ENCODE assay signal across 18 cellular contexts in genomic region chr15:74664670-74665069, GRCh38. TPM values are rescaled to one million over a fixed set of nuclear protein-coding genes. Genes with fewer than 3 reads are reported as not detected.
DNase-seq lines count a peak whose midpoint lies in the region; ATAC-seq and TF ChIP-seq lines count a peak whose summit lies in the region.
"Had no signal": no experiment of that assay in that cellular context is flagged by ENCODE, and none has a peak within 500 bp of the region (broad histone marks: within the 10 kb centered on the region; RNA-seq: fewer than 3 reads in every experiment).

No MANE protein-coding gene starts in this region.

- POLR2A ChIA-PET in CD8-positive, alpha-beta memory T cell (lab: Charles Lee), result no interaction called here
- POLR2A ChIA-PET in WTC11 (lab: Charles Lee), result no interaction called here

- TF ChIP-seq POLR2A in stomach (IDR thresholded peaks at IDR 0.05) (no peak), testis (IDR thresholded peaks at IDR 0.05) (no peak)

- intact Hi-C loops in stomach (cut with DNase I; ENCODE audit: low total_unique reads) (no loop called here), testis (cut with DNase I; ENCODE audit: low total_unique reads) (no loop called here)
- intact Hi-C loops in activated T-helper 2 cell treated with anti-CD3 and anti-CD28 coated beads, Interferon-gamma antibody, Interleukin-2, Interleukin-4, amounts not matched to agents 10 μg/mL and 5 μg/mL and 100 μg/mL, durations not matched to agents 14 hours and 24 hours and 36 hours (cut with micrococcal nuclease), result no loop called here

- no peaks in the 10 kb centered on the region for H3K4me1 ChIP-seq in CD8-positive, alpha-beta memory T cell (ENCODE audit: insufficient read depth, low read length)
- H3K4me1 ChIP-seq in hepatocyte (ENCODE audit: insufficient read depth) (peaks cover 23% of the 10 kb centered on the region), stomach (peaks cover 22 to 52% (median 32%) of the 10 kb centered on the region in 4 donors), testis (peaks cover 9% of the 10 kb centered on the region)

- 79% methylated on average over 2 of the region's 2 CpGs for WGBS in hepatocyte (ENCODE audit: low lambda C conversion rate, missing lambda C conversion rate)
- WGBS in stomach, 5 donors, result 73 to 84% (median 79%) methylated on average over 2 of the region's 2 CpGs
- WGBS in testis, 2 donors, result 80 to 87% methylated on average over 2 of the region's 2 CpGs

- peaks cover 0 to 40% (median 7%) of the 10 kb centered on the region in 3 donors for H3K36me3 Mint-ChIP-seq in CD8-positive, alpha-beta memory T cell
- H3K36me3 Mint-ChIP-seq in WTC11, result peaks cover 8% of the 10 kb centered on the region
- H3K36me3 Mint-ChIP-seq in activated T-helper 2 cell treated with anti-CD3 and anti-CD28 coated beads, Interferon-gamma antibody, Interleukin-2, Interleukin-4, amounts not matched to agents 10 μg/mL and 5 μg/mL and 100 μg/mL, durations not matched to agents 14 hours and 24 hours and 36 hours (ENCODE audit: low read depth), result peaks cover 19% of the 10 kb centered on the region
- H3K36me3 Mint-ChIP-seq: activated naive CD4-positive, alpha-beta T cell treated with anti-CD3 and anti-CD28 coated beads, Interleukin-2, amount 50 U/mL, for 72 hours had no signal

- H3K27me3 Mint-ChIP-seq in CD8-positive, alpha-beta memory T cell, result no peaks in the 10 kb centered on the region
- no peaks in the 10 kb centered on the region for H3K27me3 Mint-ChIP-seq in WTC11 (ENCODE audit: low read depth)
- H3K27me3 Mint-ChIP-seq in activated T-helper 2 cell treated with anti-CD3 and anti-CD28 coated beads, Interferon-gamma antibody, Interleukin-2, Interleukin-4, amounts not matched to agents 10 μg/mL and 5 μg/mL and 100 μg/mL, durations not matched to agents 14 hours and 24 hours and 36 hours (ENCODE audit: low read depth), result no peaks in the 10 kb centered on the region
- H3K27me3 Mint-ChIP-seq: activated CD4-positive, alpha-beta T cell treated with anti-CD3 and anti-CD28 coated beads, Interleukin-2, amount 10 ng/mL, durations not matched to agents 24 days and 14 days; stimulated activated naive CD8-positive, alpha-beta T cell treated with anti-CD3 and anti-CD28 coated beads, Interleukin-15, Interleukin-2, amounts not matched to agents 100 ng/mL and 50 ng/mL, for 24 hours had no signal

- no peak overlapping the region for H3K4me3 Mint-ChIP-seq in CD8-positive, alpha-beta memory T cell
- no peak overlapping the region for H3K4me3 Mint-ChIP-seq in WTC11
- H3K4me3 Mint-ChIP-seq in activated T-helper 2 cell treated with anti-CD3 and anti-CD28 coated beads, Interferon-gamma antibody, Interleukin-2, Interleukin-4, amounts not matched to agents 10 μg/mL and 5 μg/mL and 100 μg/mL, durations not matched to agents 14 hours and 24 hours and 36 hours (ENCODE audit: low read depth), result no peak overlapping the region
- H3K4me3 Mint-ChIP-seq: activated CD4-positive, alpha-beta T cell treated with anti-CD3 and anti-CD28 coated beads, Interleukin-2, amount 10 ng/mL, durations not matched to agents 24 days and 14 days; stimulated activated naive CD8-positive, alpha-beta T cell treated with anti-CD3 and anti-CD28 coated beads, Interleukin-15, Interleukin-2, amounts not matched to agents 100 ng/mL and 50 ng/mL, for 24 hours had no signal

- H3K36me3 ChIP-seq in CD8-positive, alpha-beta memory T cell (ENCODE audit: insufficient read depth, low read length), result no peaks in the 10 kb centered on the region
- H3K36me3 ChIP-seq in hepatocyte (replicated peaks; ENCODE audit: insufficient read depth, low read depth) (no peaks in the 10 kb centered on the region), stomach (peaks cover 5 to 23% (median 18%) of the 10 kb centered on the region in 4 donors), testis (ENCODE audit: low read depth, missing control alignments) (no peaks in the 10 kb centered on the region)

- H3K79me2 ChIP-seq in hepatocyte, result peaks cover 67% of the 10 kb centered on the region

- peak overlapping the region in 5 of 8 donors; percentile 17 to 80 (median 74) for H3K27ac Mint-ChIP-seq in CD8-positive, alpha-beta memory T cell
- H3K27ac Mint-ChIP-seq in WTC11, result peak overlapping the region; percentile 56; the same call in 1 of the 2 replicates
- no peak overlapping the region for H3K27ac Mint-ChIP-seq in activated T-helper 2 cell treated with anti-CD3 and anti-CD28 coated beads, Interferon-gamma antibody, Interleukin-2, Interleukin-4, amounts not matched to agents 10 μg/mL and 5 μg/mL and 100 μg/mL, durations not matched to agents 14 hours and 24 hours and 36 hours
- H3K27ac Mint-ChIP-seq: activated CD4-positive, alpha-beta T cell treated with anti-CD3 and anti-CD28 coated beads, Interleukin-2, amount 10 ng/mL, durations not matched to agents 24 days and 14 days; activated naive CD4-positive, alpha-beta T cell treated with anti-CD3 and anti-CD28 coated beads, Interleukin-2, amount 50 U/mL, for 72 hours; stimulated activated naive CD8-positive, alpha-beta T cell treated with anti-CD3 and anti-CD28 coated beads, Interleukin-15, Interleukin-2, amounts not matched to agents 100 ng/mL and 50 ng/mL, for 24 hours had no signal

- CTCF ChIA-PET in CD8-positive, alpha-beta memory T cell (lab: Charles Lee), result no interaction called here
- CTCF ChIA-PET in WTC11 (lab: Charles Lee), result interaction anchor here (1.7 to 3.9 kb wide), 3 partner anchors 33 to 106 kb away, joined by 6 to 24 read pairs (median 7); no protein-coding TSS in a partner anchor

- H3K9me3 ChIP-seq in CD8-positive, alpha-beta memory T cell (ENCODE audit: low read length), result no peaks in the 10 kb centered on the region
- no peaks in the 10 kb centered on the region for H3K9me3 ChIP-seq in hepatocyte (ENCODE audit: low read depth)
- H3K9me3 ChIP-seq in stomach, result no peaks in the 10 kb centered on the region
- H3K9me3 ChIP-seq in testis, result no peaks in the 10 kb centered on the region
- H3K9me3 ChIP-seq: MG63, psoas muscle, SJSA1 had no signal

- H4K20me1 ChIP-seq in hepatocyte (ENCODE audit: insufficient read depth, poor library complexity, severe bottlenecking), result peaks cover 6% of the 10 kb centered on the region

- TF ChIP-seq EP300 in stomach (IDR thresholded peaks at IDR 0.05), result no peak

- DNase-seq in CD8-positive, alpha-beta memory T cell, result no peak
- DNase-seq in WTC11 (ENCODE audit: low spot score) (no peak), hepatocyte (ENCODE audit: low spot score) (no peak), stomach (no peak), NCI-H510A treated with DMSO at 0.1 percent for 48 hours (lab: John Stamatoyannopoulos, UW) (no peak), testis (no peak)
- no peak for DNase-seq in activated T-helper 2 cell treated with anti-CD3 and anti-CD28 coated beads, Interferon-gamma antibody, Interleukin-2, Interleukin-4, amounts not matched to agents 10 μg/mL and 5 μg/mL and 100 μg/mL, durations not matched to agents 14 hours and 24 hours and 36 hours (ENCODE audit: low spot score)
- DNase-seq: activated CD4-positive, alpha-beta T cell treated with anti-CD3 and anti-CD28 coated beads, Interleukin-2, amount 10 ng/mL, durations not matched to agents 24 days and 14 days; effector CD8-positive, alpha-beta T cell; NCI-H1694; NCI-H446 treated with DMSO at 0.1 percent for 48 hours; T-helper 9 cell had no signal

- H3K4me1 Mint-ChIP-seq in CD8-positive, alpha-beta memory T cell, result peaks cover 16 to 43% (median 39%) of the 10 kb centered on the region in 3 donors
- peaks cover 4% of the 10 kb centered on the region; the same call in 1 of the 2 replicates for H3K4me1 Mint-ChIP-seq in WTC11
- H3K4me1 Mint-ChIP-seq in activated T-helper 2 cell treated with anti-CD3 and anti-CD28 coated beads, Interferon-gamma antibody, Interleukin-2, Interleukin-4, amounts not matched to agents 10 μg/mL and 5 μg/mL and 100 μg/mL, durations not matched to agents 14 hours and 24 hours and 36 hours (ENCODE audit: low read depth), result no peaks in the 10 kb centered on the region

- peak overlapping the region; percentile 3 for H3K4me2 ChIP-seq in hepatocyte

- no peaks in the 10 kb centered on the region for H3K27me3 ChIP-seq in CD8-positive, alpha-beta memory T cell (ENCODE audit: insufficient read depth, low read length, poor library complexity, severe bottlenecking)
- H3K27me3 ChIP-seq in hepatocyte (no peaks in the 10 kb centered on the region), stomach (no peaks in the 10 kb centered on the region), testis (no peaks in the 10 kb centered on the region)
- H3K27me3 ChIP-seq: MG63, SJSA1 had no signal

- H3K27ac ChIP-seq in CD8-positive, alpha-beta memory T cell (ENCODE audit: low read depth, low read length), result no peak overlapping the region
- H3K27ac ChIP-seq in hepatocyte (peak overlapping the region; percentile 87), stomach (peak overlapping the region in 4 of 5 donors; percentile 27 to 83 (median 68)), testis (peak overlapping the region in 1 of 2 donors; percentile 7)
- H3K27ac ChIP-seq: SJSA1 had no signal

- H3K9me2 ChIP-seq in hepatocyte (replicated peaks; ENCODE audit: insufficient read depth), result no peaks in the 10 kb centered on the region

- H3K4me3 ChIP-seq in CD8-positive, alpha-beta memory T cell (ENCODE audit: low read length), result no peak overlapping the region
- H3K4me3 ChIP-seq in hepatocyte (no peak overlapping the region), stomach (no peak overlapping the region), testis (no peak overlapping the region)
- H3K4me3 ChIP-seq: MG63, psoas muscle, SJSA1 had no signal

- TF ChIP-seq CTCF in WTC11 (IDR thresholded peaks at IDR 0.05) (no peak), hepatocyte (IDR thresholded peaks at IDR 0.05; ENCODE audit: poor library complexity) (no peak), stomach (IDR thresholded peaks at IDR 0.05) (no peak), testis (IDR thresholded peaks at IDR 0.05) (no peak)

- no peak overlapping the region for H2AFZ ChIP-seq in hepatocyte

- ATAC-seq in WTC11 (no peak), HG03469 (IDR thresholded peaks at IDR 0.05; ENCODE audit: unreplicated experiment) (no peak)
- ATAC-seq: activated naive CD4-positive, alpha-beta T cell treated with anti-CD3 and anti-CD28 coated beads, Interleukin-2, amount 50 U/mL, for 72 hours had no signal

- no peaks in the 10 kb centered on the region for H3K9me3 Mint-ChIP-seq in CD8-positive, alpha-beta memory T cell
- H3K9me3 Mint-ChIP-seq in WTC11, result no peaks in the 10 kb centered on the region
- H3K9me3 Mint-ChIP-seq in activated T-helper 2 cell treated with anti-CD3 and anti-CD28 coated beads, Interferon-gamma antibody, Interleukin-2, Interleukin-4, amounts not matched to agents 10 μg/mL and 5 μg/mL and 100 μg/mL, durations not matched to agents 14 hours and 24 hours and 36 hours, result no peaks in the 10 kb centered on the region
- H3K9me3 Mint-ChIP-seq: activated CD4-positive, alpha-beta T cell treated with anti-CD3 and anti-CD28 coated beads, Interleukin-2, amount 10 ng/mL, durations not matched to agents 24 days and 14 days; activated naive CD4-positive, alpha-beta T cell treated with anti-CD3 and anti-CD28 coated beads, Interleukin-2, amount 50 U/mL, for 72 hours; stimulated activated naive CD8-positive, alpha-beta T cell treated with anti-CD3 and anti-CD28 coated beads, Interleukin-15, Interleukin-2, amounts not matched to agents 100 ng/mL and 50 ng/mL, for 24 hours had no signal

RNA-seq across cellular contexts. Expression of gene EDC3, which starts 31.2 kb away (rescaled TPM):
- total RNA-seq in CD8-positive, alpha-beta memory T cell, result 10 to 100 TPM; 50.9 to 52.0 TPM
- 29.9 TPM for polyA plus RNA-seq in CD8-positive, alpha-beta memory T cell
- total RNA-seq in WTC11 (2021) (45.6 to 54.7 TPM (median 50.6 TPM) in 3 replicates), hepatocyte (11.5 and 15.0 TPM in 2 replicates), stomach (10 to 100 TPM; 12.1 to 42.6 (median 17.4) TPM), testis (10 to 100 TPM; 53.8 to 56.5 TPM)
- polyA plus RNA-seq in hepatocyte (21.1 and 31.4 TPM in 2 replicates), stomach (10 to 100 TPM in 2 of 3 donors, 1 to 10 TPM in 1; 8.8 to 10.5 (median 10.2) TPM), testis (ENCODE audit: insufficient read depth, low read depth, low replicate concordance) (96.0 TPM)
- total RNA-seq in activated T-helper 2 cell treated with anti-CD3 and anti-CD28 coated beads, Interferon-gamma antibody, Interleukin-2, Interleukin-4, amounts not matched to agents 10 μg/mL and 5 μg/mL and 100 μg/mL, durations not matched to agents 14 hours and 24 hours and 36 hours, result 49.3 and 54.8 TPM in 2 replicates

RNA-seq across cellular contexts. Expression of gene CLK3, which starts 49.0 kb away (rescaled TPM):
- 100 to 1,000 TPM in 1 of 2 experiments, 10 to 100 TPM in 1; 96.8 to 101 TPM for total RNA-seq in CD8-positive, alpha-beta memory T cell
- 84.7 TPM for polyA plus RNA-seq in CD8-positive, alpha-beta memory T cell
- total RNA-seq in WTC11 (2021), result 45.2 to 48.1 TPM (median 46.3 TPM) in 3 replicates
- total RNA-seq in hepatocyte, result 71.3 and 94.6 TPM in 2 replicates
- polyA plus RNA-seq in hepatocyte, result 69.0 and 91.7 TPM in 2 replicates
- 100 to 1,000 TPM in 4 of 5 donors, 10 to 100 TPM in 1; 50.1 to 226 (median 120) TPM for total RNA-seq in stomach
- polyA plus RNA-seq in stomach, result 10 to 100 TPM; 47.6 to 71.5 (median 57.1) TPM
- total RNA-seq in activated T-helper 2 cell treated with anti-CD3 and anti-CD28 coated beads, Interferon-gamma antibody, Interleukin-2, Interleukin-4, amounts not matched to agents 10 μg/mL and 5 μg/mL and 100 μg/mL, durations not matched to agents 14 hours and 24 hours and 36 hours, result 119 and 122 TPM in 2 replicates
- total RNA-seq in testis, result 100 to 1,000 TPM; 162 to 197 TPM
- 137 TPM for polyA plus RNA-seq in testis (ENCODE audit: insufficient read depth, low read depth, low replicate concordance)
